Comparison of ENCODE assay signal across 9 cellular contexts in genomic region chr18:1436199-1436598, GRCh38.
"Had no signal": no experiment of that assay in that cellular context is flagged by ENCODE, and none has a peak within 500 bp of the region (broad histone marks: within the 10 kb centered on the region; RNA-seq: fewer than 3 reads in every experiment).

No MANE protein-coding gene starts in this region.

- H3K9me3 Mint-ChIP-seq: H9 had no signal

- FAIRE-seq: H54, HepG2 had no signal

- H3K27ac ChIP-seq: HL-60 had no signal

- H3K4me1 Mint-ChIP-seq: H9, IgD-negative memory B cell had no signal

- H3K4me3 Mint-ChIP-seq: H9, HFFc6, IgD-negative memory B cell had no signal

- H3K27me3 Mint-ChIP-seq: IgD-negative memory B cell had no signal

- DNase-seq: GOT3, H9, HFFc6, KG1 had no signal

- ATAC-seq: HCT116, HepG2 had no signal

- H3K27ac Mint-ChIP-seq: H9, HFFc6, IgD-negative memory B cell had no signal
